In genomic region chr12:58920102-58920955, GRCh38 we compare ENCODE assay signal across 1 cellular context.
TF ChIP-seq lines count a peak whose summit lies in the region.

Gene LRIG3, minus strand, starts transcription at chr12:58920504. Its CDS starts 269 bp downstream, at chr12:58920235.

TF ChIP-seq in HEK293, 187 proteins besides CTCF, POLR2A, EP300 and RAD21 (continued from another document):
- TF ChIP-seq ZNF704 (tag by site-specific recombination; IDR thresholded peaks at IDR 0.05) = no peak
